ENCODE assay signal across 1 cellular context in the genomic region with DNA sequence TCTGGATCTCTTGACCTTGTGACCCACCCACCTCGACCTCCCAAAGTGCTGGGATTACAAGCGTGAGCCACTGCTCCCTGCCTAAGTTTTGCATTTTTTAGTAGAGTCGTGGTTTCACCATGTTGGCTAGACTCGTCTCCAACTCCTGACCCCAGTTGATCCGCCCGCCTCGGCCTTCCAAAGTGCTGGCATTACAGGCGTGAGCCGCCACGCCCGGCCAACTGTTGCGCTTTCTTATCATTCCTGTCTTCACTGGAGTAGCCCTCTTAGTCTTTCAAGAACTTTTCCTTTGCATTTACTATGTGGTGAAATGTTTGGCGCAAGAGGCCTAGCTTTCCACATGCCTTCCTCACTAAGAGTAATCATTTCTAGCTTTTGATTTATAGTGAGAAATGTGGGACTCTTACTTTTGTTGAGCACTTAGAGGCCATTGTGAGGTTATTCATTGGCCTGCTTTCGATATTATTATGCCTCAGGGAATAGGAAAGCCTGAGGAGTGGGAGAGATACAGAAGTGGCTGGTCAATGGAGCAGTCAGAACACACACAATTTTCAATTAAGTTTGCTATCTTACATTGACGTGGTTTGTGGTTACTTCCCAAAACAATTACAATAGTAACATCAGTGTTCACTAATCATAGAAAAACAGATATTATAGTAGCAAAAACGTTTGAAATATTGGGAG.
TF ChIP-seq lines count a peak whose summit lies in the region.

No MANE protein-coding gene starts in this region.

TF ChIP-seq in GM23338, 12 proteins besides CTCF, POLR2A, EP300 and RAD21 (continued from another document):
- TF ChIP-seq, protein P1, sequence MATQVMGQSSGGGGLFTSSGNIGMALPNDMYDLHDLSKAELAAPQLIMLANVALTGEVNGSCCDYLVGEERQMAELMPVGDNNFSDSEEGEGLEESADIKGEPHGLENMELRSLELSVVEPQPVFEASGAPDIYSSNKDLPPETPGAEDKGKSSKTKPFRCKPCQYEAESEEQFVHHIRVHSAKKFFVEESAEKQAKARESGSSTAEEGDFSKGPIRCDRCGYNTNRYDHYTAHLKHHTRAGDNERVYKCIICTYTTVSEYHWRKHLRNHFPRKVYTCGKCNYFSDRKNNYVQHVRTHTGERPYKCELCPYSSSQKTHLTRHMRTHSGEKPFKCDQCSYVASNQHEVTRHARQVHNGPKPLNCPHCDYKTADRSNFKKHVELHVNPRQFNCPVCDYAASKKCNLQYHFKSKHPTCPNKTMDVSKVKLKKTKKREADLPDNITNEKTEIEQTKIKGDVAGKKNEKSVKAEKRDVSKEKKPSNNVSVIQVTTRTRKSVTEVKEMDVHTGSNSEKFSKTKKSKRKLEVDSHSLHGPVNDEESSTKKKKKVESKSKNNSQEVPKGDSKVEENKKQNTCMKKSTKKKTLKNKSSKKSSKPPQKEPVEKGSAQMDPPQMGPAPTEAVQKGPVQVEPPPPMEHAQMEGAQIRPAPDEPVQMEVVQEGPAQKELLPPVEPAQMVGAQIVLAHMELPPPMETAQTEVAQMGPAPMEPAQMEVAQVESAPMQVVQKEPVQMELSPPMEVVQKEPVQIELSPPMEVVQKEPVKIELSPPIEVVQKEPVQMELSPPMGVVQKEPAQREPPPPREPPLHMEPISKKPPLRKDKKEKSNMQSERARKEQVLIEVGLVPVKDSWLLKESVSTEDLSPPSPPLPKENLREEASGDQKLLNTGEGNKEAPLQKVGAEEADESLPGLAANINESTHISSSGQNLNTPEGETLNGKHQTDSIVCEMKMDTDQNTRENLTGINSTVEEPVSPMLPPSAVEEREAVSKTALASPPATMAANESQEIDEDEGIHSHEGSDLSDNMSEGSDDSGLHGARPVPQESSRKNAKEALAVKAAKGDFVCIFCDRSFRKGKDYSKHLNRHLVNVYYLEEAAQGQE (IDR thresholded peaks at IDR 0.05; ENCODE audit: unreplicated experiment), result no peak
- TF ChIP-seq EZH2phosphoT487 (IDR thresholded peaks at IDR 0.05; ENCODE audit: unreplicated experiment) (no peak), EZH2 (IDR thresholded peaks at IDR 0.05; ENCODE audit: low read depth, unreplicated experiment) (no peak), STAT1 (IDR thresholded peaks at IDR 0.05; ENCODE audit: unreplicated experiment) (no peak), POLR2AphosphoS5 (IDR thresholded peaks at IDR 0.05; ENCODE audit: low read depth) (no peak), JUNB (IDR thresholded peaks at IDR 0.05; ENCODE audit: unreplicated experiment) (no peak), CREB1 (CRISPR knock-in tag; IDR thresholded peaks at IDR 0.05; ENCODE audit: low read depth) (no peak), ZNF331 (CRISPR knock-in tag; IDR thresholded peaks at IDR 0.05; ENCODE audit: low read depth) (no peak)
- TF ChIP-seq, protein P2, sequence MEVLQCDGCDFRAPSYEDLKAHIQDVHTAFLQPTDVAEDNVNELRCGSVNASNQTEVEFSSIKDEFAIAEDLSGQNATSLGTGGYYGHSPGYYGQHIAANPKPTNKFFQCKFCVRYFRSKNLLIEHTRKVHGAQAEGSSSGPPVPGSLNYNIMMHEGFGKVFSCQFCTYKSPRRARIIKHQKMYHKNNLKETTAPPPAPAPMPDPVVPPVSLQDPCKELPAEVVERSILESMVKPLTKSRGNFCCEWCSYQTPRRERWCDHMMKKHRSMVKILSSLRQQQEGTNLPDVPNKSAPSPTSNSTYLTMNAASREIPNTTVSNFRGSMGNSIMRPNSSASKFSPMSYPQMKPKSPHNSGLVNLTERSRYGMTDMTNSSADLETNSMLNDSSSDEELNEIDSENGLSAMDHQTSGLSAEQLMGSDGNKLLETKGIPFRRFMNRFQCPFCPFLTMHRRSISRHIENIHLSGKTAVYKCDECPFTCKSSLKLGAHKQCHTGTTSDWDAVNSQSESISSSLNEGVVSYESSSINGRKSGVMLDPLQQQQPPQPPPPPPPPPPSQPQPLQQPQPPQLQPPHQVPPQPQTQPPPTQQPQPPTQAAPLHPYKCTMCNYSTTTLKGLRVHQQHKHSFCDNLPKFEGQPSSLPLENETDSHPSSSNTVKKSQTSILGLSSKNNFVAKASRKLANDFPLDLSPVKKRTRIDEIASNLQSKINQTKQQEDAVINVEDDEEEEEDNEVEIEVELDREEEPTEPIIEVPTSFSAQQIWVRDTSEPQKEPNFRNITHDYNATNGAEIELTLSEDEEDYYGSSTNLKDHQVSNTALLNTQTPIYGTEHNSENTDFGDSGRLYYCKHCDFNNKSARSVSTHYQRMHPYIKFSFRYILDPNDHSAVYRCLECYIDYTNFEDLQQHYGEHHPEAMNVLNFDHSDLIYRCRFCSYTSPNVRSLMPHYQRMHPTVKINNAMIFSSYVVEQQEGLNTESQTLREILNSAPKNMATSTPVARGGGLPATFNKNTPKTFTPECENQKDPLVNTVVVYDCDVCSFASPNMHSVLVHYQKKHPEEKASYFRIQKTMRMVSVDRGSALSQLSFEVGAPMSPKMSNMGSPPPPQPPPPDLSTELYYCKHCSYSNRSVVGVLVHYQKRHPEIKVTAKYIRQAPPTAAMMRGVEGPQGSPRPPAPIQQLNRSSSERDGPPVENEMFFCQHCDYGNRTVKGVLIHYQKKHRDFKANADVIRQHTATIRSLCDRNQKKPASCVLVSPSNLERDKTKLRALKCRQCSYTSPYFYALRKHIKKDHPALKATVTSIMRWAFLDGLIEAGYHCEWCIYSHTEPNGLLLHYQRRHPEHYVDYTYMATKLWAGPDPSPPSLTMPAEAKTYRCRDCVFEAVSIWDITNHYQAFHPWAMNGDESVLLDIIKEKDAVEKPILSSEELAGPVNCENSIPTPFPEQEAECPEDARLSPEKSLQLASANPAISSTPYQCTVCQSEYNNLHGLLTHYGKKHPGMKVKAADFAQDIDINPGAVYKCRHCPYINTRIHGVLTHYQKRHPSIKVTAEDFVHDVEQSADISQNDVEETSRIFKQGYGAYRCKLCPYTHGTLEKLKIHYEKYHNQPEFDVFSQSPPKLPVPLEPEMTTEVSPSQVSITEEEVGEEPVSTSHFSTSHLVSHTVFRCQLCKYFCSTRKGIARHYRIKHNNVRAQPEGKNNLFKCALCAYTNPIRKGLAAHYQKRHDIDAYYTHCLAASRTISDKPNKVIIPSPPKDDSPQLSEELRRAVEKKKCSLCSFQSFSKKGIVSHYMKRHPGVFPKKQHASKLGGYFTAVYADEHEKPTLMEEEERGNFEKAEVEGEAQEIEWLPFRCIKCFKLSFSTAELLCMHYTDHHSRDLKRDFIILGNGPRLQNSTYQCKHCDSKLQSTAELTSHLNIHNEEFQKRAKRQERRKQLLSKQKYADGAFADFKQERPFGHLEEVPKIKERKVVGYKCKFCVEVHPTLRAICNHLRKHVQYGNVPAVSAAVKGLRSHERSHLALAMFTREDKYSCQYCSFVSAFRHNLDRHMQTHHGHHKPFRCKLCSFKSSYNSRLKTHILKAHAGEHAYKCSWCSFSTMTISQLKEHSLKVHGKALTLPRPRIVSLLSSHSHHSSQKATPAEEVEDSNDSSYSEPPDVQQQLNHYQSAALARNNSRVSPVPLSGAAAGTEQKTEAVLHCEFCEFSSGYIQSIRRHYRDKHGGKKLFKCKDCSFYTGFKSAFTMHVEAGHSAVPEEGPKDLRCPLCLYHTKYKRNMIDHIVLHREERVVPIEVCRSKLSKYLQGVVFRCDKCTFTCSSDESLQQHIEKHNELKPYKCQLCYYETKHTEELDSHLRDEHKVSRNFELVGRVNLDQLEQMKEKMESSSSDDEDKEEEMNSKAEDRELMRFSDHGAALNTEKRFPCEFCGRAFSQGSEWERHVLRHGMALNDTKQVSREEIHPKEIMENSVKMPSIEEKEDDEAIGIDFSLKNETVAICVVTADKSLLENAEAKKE (CRISPR knock-in tag; IDR thresholded peaks at IDR 0.05), result no peak
